8 cellular contexts compared by ENCODE assay signal in genomic region chr5:55994998-55995914, GRCh38.
A peak's percentile ranks its signal among the peaks of the same experiment; 100 is the strongest.
DNase-seq lines count a peak whose midpoint lies in the region; ATAC-seq and TF ChIP-seq lines count a peak whose summit lies in the region.

No MANE protein-coding gene starts in this region.

- DNase-seq in DMS153 (lab: John Stamatoyannopoulos, UW), result peak; percentile 75
- DNase-seq in OCI-M1 (lab: John Stamatoyannopoulos, UW), result peak; percentile 97
- DNase-seq in activated T-cell treated with anti-CD3 and anti-CD28 coated beads, Interleukin-2, amount 50 U/mL, for 1 hour, result peak; percentile 96
- peak; percentile 95 to 98 for DNase-seq in erythroblast (lab: John Stamatoyannopoulos, UW)
- DNase-seq in stimulated activated CD8-positive, alpha-beta memory T cell treated with anti-CD3 and anti-CD28 coated beads, Interleukin-4, amount 100 ng/mL, for 48 hours, result peak; percentile 97

- H3K4me3 ChIP-seq in mucosa of rectum (ENCODE audit: low read length in 2 of 2), result peak overlapping the region; percentile 97

- no peak for TF ChIP-seq RAD21 in Ishikawa (IDR thresholded peaks at IDR 0.05; ENCODE audit: low read depth)

- peak overlapping the region; percentile 99 for H3K27ac ChIP-seq in mucosa of rectum (ENCODE audit: low read depth in 2 of 2, low read length in 2 of 2)

- no peaks in the 10 kb centered on the region for H3K9me3 ChIP-seq in mucosa of rectum (ENCODE audit: control insufficient read depth in 2 of 2, low read length in 2 of 2)

- peaks cover 15 to 24% of the 10 kb centered on the region in 2 donors for H3K4me1 ChIP-seq in mucosa of rectum (ENCODE audit: control insufficient read depth in 2 of 2, insufficient read depth in 2 of 2, low read length in 2 of 2)

- H3K36me3 ChIP-seq in mucosa of rectum (ENCODE audit: control insufficient read depth in 2 of 2, insufficient read depth in 2 of 2, low read length in 2 of 2), result no peaks in the 10 kb centered on the region

- peak; percentile 89 for ATAC-seq in GM21619 (IDR thresholded peaks at IDR 0.05; ENCODE audit: unreplicated experiment)

- H3K9ac ChIP-seq in mucosa of rectum (ENCODE audit: low read depth in 1 of 2, low read length in 2 of 2), result peak overlapping the region; percentile 78 to 99

- no peaks in the 10 kb centered on the region for H3K27me3 ChIP-seq in mucosa of rectum (ENCODE audit: control insufficient read depth in 2 of 2, insufficient read depth in 2 of 2, low read length in 2 of 2)

- TF ChIP-seq EP300 in Ishikawa (IDR thresholded peaks at IDR 0.05; ENCODE audit: borderline replicate concordance), result no peak

- peak; percentile 91 for TF ChIP-seq POLR2A in erythroblast (IDR thresholded peaks at IDR 0.05; ENCODE audit: low read length)

TF ChIP-seq in Ishikawa, 13 proteins besides CTCF, POLR2A, EP300 and RAD21:
- TF ChIP-seq MAX (IDR thresholded peaks at IDR 0.05) (no peak; the same call in 1 of the 2 replicates), YY1 (IDR thresholded peaks at IDR 0.05; ENCODE audit: low read depth) (no peak), FOXM1 (IDR thresholded peaks at IDR 0.05; ENCODE audit: borderline replicate concordance, low read depth) (no peak), REST (IDR thresholded peaks at IDR 0.05; ENCODE audit: low read depth) (no peak), TCF12 (IDR thresholded peaks at IDR 0.05; ENCODE audit: low read depth) (0 out of 2 replicates have a peak, but pooled peaks have one; percentile 14), CEBPB (IDR thresholded peaks at IDR 0.05) (no peak), TEAD4 (IDR thresholded peaks at IDR 0.05) (no peak), NFIC (IDR thresholded peaks at IDR 0.05) (no peak), CREB1 (IDR thresholded peaks at IDR 0.05; ENCODE audit: low read depth) (peak; percentile 40; the same call in 1 of the 2 replicates), USF1 (IDR thresholded peaks at IDR 0.05) (no peak), TAF1 (IDR thresholded peaks at IDR 0.05; ENCODE audit: low read depth) (peak; percentile 79; the same call in 1 of the 2 replicates), ZBTB7A (IDR thresholded peaks at IDR 0.05; ENCODE audit: low read depth) (no peak), EGR1 (IDR thresholded peaks at IDR 0.05) (peak; percentile 55)
TF ChIP-seq in Ishikawa: peak in this region for 4.

Comparison
In these comparisons a context has a peak if more than half of its experiments do, and no peak if none do; other contexts are left out.
1. Peak in every context shown above with its lines: DNase-seq, ATAC-seq, H3K4me3 ChIP-seq and H3K27ac ChIP-seq.